In genomic region chr11:31809543-31809856, GRCh38 we compare ENCODE assay signal across 13 cellular contexts. TPM values are rescaled to one million over a fixed set of nuclear protein-coding genes. Genes with fewer than 3 reads are reported as not detected.
A peak's percentile ranks its signal among the peaks of the same experiment; 100 is the strongest.
DNase-seq lines count a peak whose midpoint lies in the region; ATAC-seq and TF ChIP-seq lines count a peak whose summit lies in the region.
"Had no signal": no experiment of that assay in that cellular context is flagged by ENCODE, and none has a peak within 500 bp of the region (broad histone marks: within the 10 kb centered on the region; RNA-seq: fewer than 3 reads in every experiment).

No MANE protein-coding gene starts in this region.

- no peaks in the 10 kb centered on the region for H3K9me3 Mint-ChIP-seq in activated CD4-positive, alpha-beta T cell treated with anti-CD3 and anti-CD28 coated beads, Interleukin-2, amount 10 ng/mL, durations not matched to agents 7 days and 5 days

- no peak for ATAC-seq in HG03196 (IDR thresholded peaks at IDR 0.05; ENCODE audit: unreplicated experiment)

- H3K4me1 ChIP-seq in esophagus muscularis mucosa (peaks cover 59 to 86% (median 69%) of the 10 kb centered on the region in 4 donors), skeletal muscle satellite cell (ENCODE audit: control insufficient read depth, insufficient read depth, low read length) (peaks cover 39% of the 10 kb centered on the region)

- no peaks in the 10 kb centered on the region for H3K9me3 ChIP-seq in esophagus muscularis mucosa
- no peaks in the 10 kb centered on the region for H3K9me3 ChIP-seq in skeletal muscle satellite cell (replicated peaks; ENCODE audit: low read length)

- H3K9ac ChIP-seq in skeletal muscle satellite cell (ENCODE audit: low read depth, low read length) = no peak overlapping the region

- H3K36me3 Mint-ChIP-seq in activated CD4-positive, alpha-beta T cell treated with anti-CD3 and anti-CD28 coated beads, Interleukin-2, amount 10 ng/mL, durations not matched to agents 7 days and 5 days (ENCODE audit: low read depth) = peaks cover 6% of the 10 kb centered on the region

- H3K4me3 ChIP-seq in esophagus muscularis mucosa (peak overlapping the region in 3 of 4 donors; percentile 50 to 59 (median 50)), skeletal muscle satellite cell (ENCODE audit: low read length) (no peak overlapping the region)

- no peak for DNase-seq in activated CD4-positive, alpha-beta T cell treated with anti-CD3 and anti-CD28 coated beads, Interleukin-2, amount 10 ng/mL, durations not matched to agents 7 days and 5 days
- no peak for DNase-seq in activated CD4-positive, alpha-beta T cell treated with anti-CD3 and anti-CD28 coated beads for 1 hour
- DNase-seq in SW480 (ENCODE audit: low spot score) (peak; percentile 7), esophagus muscularis mucosa (ENCODE audit: extremely low spot score) (no peak), posterior vena cava (ENCODE audit: low spot score) (no peak), NCI-H1694 treated with DMSO at 0.1 percent for 48 hours (lab: John Stamatoyannopoulos, UW) (no peak)
- DNase-seq: activated CD8-positive, alpha-beta memory T cell treated with anti-CD3 and anti-CD28 coated beads, Interleukin-2, amount 50 U/mL, for 4 hours; effector memory CD4-positive, alpha-beta T cell; stimulated activated naive CD4-positive, alpha-beta T cell had no signal

- CTCF ChIA-PET in activated CD4-positive, alpha-beta T cell treated with anti-CD3 and anti-CD28 coated beads, Interleukin-2, amount 10 ng/mL, durations not matched to agents 7 days and 5 days (lab: Charles Lee) = interaction anchor here (1.4 to 2.0 kb wide), 2 partner anchors 8 to 9 kb away, joined by 3 to 6 read pairs; no protein-coding TSS in a partner anchor

- H3K36me3 ChIP-seq in esophagus muscularis mucosa (no peaks in the 10 kb centered on the region), skeletal muscle satellite cell (ENCODE audit: insufficient read depth, low read length) (no peaks in the 10 kb centered on the region)
- H3K36me3 ChIP-seq: BLaER1 treated with 17β-estradiol and CSF1 and Interleukin-3, amounts not matched to agents 10 nM and 100 nM had no signal

- no peak for TF ChIP-seq POLR2A in esophagus muscularis mucosa (IDR thresholded peaks at IDR 0.05; ENCODE audit: low read depth)

- peaks cover 75% of the 10 kb centered on the region for H3K27me3 Mint-ChIP-seq in activated CD4-positive, alpha-beta T cell treated with anti-CD3 and anti-CD28 coated beads, Interleukin-2, amount 10 ng/mL, durations not matched to agents 7 days and 5 days

- intact Hi-C loops in esophagus muscularis mucosa (cut with DNase I) = no loop called here
- intact Hi-C loops in posterior vena cava (cut with DNase I) = no loop called here

- H3K27ac Mint-ChIP-seq in activated CD4-positive, alpha-beta T cell treated with anti-CD3 and anti-CD28 coated beads, Interleukin-2, amount 10 ng/mL, durations not matched to agents 7 days and 5 days = no peak overlapping the region

- TF ChIP-seq EP300 in esophagus muscularis mucosa (IDR thresholded peaks at IDR 0.05) = no peak

- H3K4me2 ChIP-seq in skeletal muscle satellite cell (ENCODE audit: low read length) = peak overlapping the region; percentile 94

- TF ChIP-seq CTCF in esophagus muscularis mucosa (IDR thresholded peaks at IDR 0.05) = no peak

- WGBS in esophagus muscularis mucosa = 36% methylated on average over 6 of the region's 6 CpGs

- H3K4me1 Mint-ChIP-seq in activated CD4-positive, alpha-beta T cell treated with anti-CD3 and anti-CD28 coated beads, Interleukin-2, amount 10 ng/mL, durations not matched to agents 7 days and 5 days = peaks cover 25% of the 10 kb centered on the region

- no peak overlapping the region for H3K27ac ChIP-seq in esophagus muscularis mucosa (replicated peaks in 1 of 4)
- H3K27ac ChIP-seq: BLaER1 treated with 17β-estradiol and CSF1 and Interleukin-3, amounts not matched to agents 10 nM and 100 nM had no signal

- POLR2A ChIA-PET in activated CD4-positive, alpha-beta T cell treated with anti-CD3 and anti-CD28 coated beads, Interleukin-2, amount 10 ng/mL, durations not matched to agents 7 days and 5 days (lab: Charles Lee) = no interaction called here

- H3K4me3 Mint-ChIP-seq in activated CD4-positive, alpha-beta T cell treated with anti-CD3 and anti-CD28 coated beads, Interleukin-2, amount 10 ng/mL, durations not matched to agents 7 days and 5 days = peak overlapping the region; percentile 34

- H3K27me3 ChIP-seq in esophagus muscularis mucosa (peaks cover 33 to 100% (median 99%) of the 10 kb centered on the region in 4 donors), skeletal muscle satellite cell (ENCODE audit: control insufficient read depth, insufficient read depth, low read length) (peaks cover 97% of the 10 kb centered on the region)

RNA-seq across cellular contexts. Expression of gene PAX6, which starts 1.6 kb away (rescaled TPM):
- not detected for total RNA-seq in activated CD4-positive, alpha-beta T cell treated with anti-CD3 and anti-CD28 coated beads, Interleukin-2, amount 10 ng/mL, durations not matched to agents 7 days and 5 days
- total RNA-seq in esophagus muscularis mucosa (under 1 TPM in 1 of 4 donors, not detected in 3; 0.06 TPM), posterior vena cava (not detected)
- under 0.01 TPM in 1 of 2 replicates, not detected in the other for total RNA-seq in skeletal muscle satellite cell (2012; rRNA removed)
- total RNA-seq: skeletal muscle tissue had no signal
